Comparison of ENCODE assay signal across 8 cellular contexts in genomic region chr1:160618763-160619274, GRCh38. TPM values are rescaled to one million over a fixed set of nuclear protein-coding genes. Genes with fewer than 3 reads are reported as not detected.
DNase-seq lines count a peak whose midpoint lies in the region; ATAC-seq and TF ChIP-seq lines count a peak whose summit lies in the region.

No MANE protein-coding gene starts in this region.

- peaks cover 57% of the 10 kb centered on the region for H3K4me1 Mint-ChIP-seq in activated naive CD4-positive, alpha-beta T cell treated with anti-CD3 and anti-CD28 coated beads for 36 hours (ENCODE audit: low read depth)

- H3K4me3 Mint-ChIP-seq in activated naive CD4-positive, alpha-beta T cell treated with anti-CD3 and anti-CD28 coated beads for 36 hours: no peak overlapping the region

- TF ChIP-seq CTCF in GM10266 (IDR thresholded peaks at IDR 0.05; ENCODE audit: control insufficient read depth, insufficient read depth, low read depth, missing control alignments) (peak; percentile 57), LNCaP clone FGC (IDR thresholded peaks at IDR 0.05; ENCODE audit: control insufficient read depth, extremely low read depth, insufficient read depth) (peak; percentile 34), mucosa of descending colon (IDR thresholded peaks at IDR 0.05) (no peak)

- CTCF ChIA-PET in activated naive CD4-positive, alpha-beta T cell treated with anti-CD3 and anti-CD28 coated beads for 36 hours (lab: Charles Lee): interaction anchor here (0.6 to 8.8 kb wide), 26 partner anchors 11 to 336 kb away, joined by 3 to 65 read pairs (median 4); partner anchors contain the start of genes ITLN2 and SLAMF1

- no peaks in the 10 kb centered on the region for H3K9me3 ChIP-seq in mucosa of descending colon

- peak; percentile 42 for ATAC-seq in mucosa of descending colon
- ATAC-seq in GM18867 (IDR thresholded peaks at IDR 0.05; ENCODE audit: unreplicated experiment): no peak

- peaks cover 73% of the 10 kb centered on the region for H3K36me3 Mint-ChIP-seq in activated naive CD4-positive, alpha-beta T cell treated with anti-CD3 and anti-CD28 coated beads for 36 hours (ENCODE audit: low read depth)

- no peaks in the 10 kb centered on the region for H3K27me3 Mint-ChIP-seq in activated naive CD4-positive, alpha-beta T cell treated with anti-CD3 and anti-CD28 coated beads for 36 hours (ENCODE audit: low read depth)

- H3K36me3 ChIP-seq in mucosa of descending colon (ENCODE audit: low read depth): no peaks in the 10 kb centered on the region

- intact Hi-C loops in activated naive CD4-positive, alpha-beta T cell treated with anti-CD3 and anti-CD28 coated beads for 36 hours (cut with micrococcal nuclease): no loop called here
- intact Hi-C loops in mucosa of descending colon (cut with DNase I, micrococcal nuclease): no loop called here

- no peaks in the 10 kb centered on the region for H3K4me1 ChIP-seq in mucosa of descending colon (ENCODE audit: low read depth)

- no peaks in the 10 kb centered on the region for H3K9me3 Mint-ChIP-seq in activated naive CD4-positive, alpha-beta T cell treated with anti-CD3 and anti-CD28 coated beads for 36 hours

- no peak for DNase-seq in GM10266 (ENCODE audit: extremely low spot score)
- DNase-seq in LNCaP clone FGC (ENCODE audit: low read depth): no peak
- DNase-seq in activated naive CD4-positive, alpha-beta T cell treated with anti-CD3 and anti-CD28 coated beads for 36 hours: peak; percentile 70
- no peak for DNase-seq in mucosa of descending colon
- no peak for DNase-seq in HuH-7.5 (ENCODE audit: low spot score)
- DNase-seq in NCI-H774 (lab: John Stamatoyannopoulos, UW): no peak
- DNase-seq in DMS153 treated with DMSO at 0.1 percent for 48 hours (lab: John Stamatoyannopoulos, UW; ENCODE audit: unreplicated experiment): no peak

- no peak overlapping the region for H3K4me3 ChIP-seq in LNCaP clone FGC (ENCODE audit: low read depth, low read length)
- H3K4me3 ChIP-seq in mucosa of descending colon: no peak overlapping the region

- H3K27ac Mint-ChIP-seq in activated naive CD4-positive, alpha-beta T cell treated with anti-CD3 and anti-CD28 coated beads for 36 hours: peak overlapping the region; percentile 61

RNA-seq across cellular contexts. Expression of gene SLAMF1, which starts 28.0 kb away (rescaled TPM):
- total RNA-seq in activated naive CD4-positive, alpha-beta T cell treated with anti-CD3 and anti-CD28 coated beads for 36 hours: 100 to 1,000 TPM; 101 to 112 TPM
- total RNA-seq in mucosa of descending colon: 1 to 10 TPM; 1.1 to 2.2 (median 1.6) TPM

RNA-seq across cellular contexts. Expression of gene CD84, which starts 39.5 kb away (rescaled TPM):
- total RNA-seq in activated naive CD4-positive, alpha-beta T cell treated with anti-CD3 and anti-CD28 coated beads for 36 hours: 1 to 10 TPM; 8.6 to 9.2 TPM
- 1 to 10 TPM; 3.8 to 7.3 (median 6.6) TPM for total RNA-seq in mucosa of descending colon

Comparison
In these comparisons a context has a peak if more than half of its experiments do, and no peak if none do; other contexts are left out.
1. RNA of gene SLAMF1, which starts 28.0 kb away (total RNA-seq): 101 to 112 TPM in activated naive CD4-positive, alpha-beta T cell treated with anti-CD3 and anti-CD28 coated beads for 36 hours; 1.1 to 2.2 TPM in mucosa of descending colon; every median in the first group is over 10 times any median in the second.